16 cellular contexts compared by ENCODE assay signal in genomic region chr22:32119568-32120235, GRCh38. TPM values are rescaled to one million over a fixed set of nuclear protein-coding genes. Genes with fewer than 3 reads are reported as not detected.
A peak's percentile ranks its signal among the peaks of the same experiment; 100 is the strongest.
DNase-seq lines count a peak whose midpoint lies in the region; ATAC-seq, FAIRE-seq and TF ChIP-seq lines count a peak whose summit lies in the region.
"Had no signal": no experiment of that assay in that cellular context is flagged by ENCODE, and none has a peak within 500 bp of the region (broad histone marks: within the 10 kb centered on the region; RNA-seq: fewer than 3 reads in every experiment).

No MANE protein-coding gene starts in this region.

- 67 to 84% (median 68%) methylated on average over 15 of the region's 15 CpGs for WGBS in small intestine, 3 donors

- no peaks in the 10 kb centered on the region for H3K36me3 Mint-ChIP-seq in HFFc6 (ENCODE audit: low read depth)
- no peaks in the 10 kb centered on the region for H3K36me3 Mint-ChIP-seq in activated CD8-positive, alpha-beta memory T cell treated with anti-CD3 and anti-CD28 coated beads, Interleukin-2, amount 10 ng/mL, durations not matched to agents 7 days and 5 days

- H3K27me3 Mint-ChIP-seq in HFFc6 (ENCODE audit: insufficient read depth): peaks cover 13% of the 10 kb centered on the region
- H3K27me3 Mint-ChIP-seq in activated CD8-positive, alpha-beta memory T cell treated with anti-CD3 and anti-CD28 coated beads, Interleukin-2, amount 10 ng/mL, durations not matched to agents 7 days and 5 days: peaks cover 17% of the 10 kb centered on the region

- CTCF ChIA-PET in activated CD8-positive, alpha-beta memory T cell treated with anti-CD3 and anti-CD28 coated beads, Interleukin-2, amount 10 ng/mL, durations not matched to agents 7 days and 5 days (lab: Charles Lee): no interaction called here

- no peaks in the 10 kb centered on the region for H3K4me1 ChIP-seq in small intestine (ENCODE audit: control insufficient read depth in 2 of 2, insufficient read depth in 1 of 2, low read depth in 1 of 2, low read length in 1 of 2)

- no peak for ATAC-seq in activated CD8-positive, alpha-beta memory T cell treated with anti-CD3 and anti-CD28 coated beads, Interleukin-2, amount 10 ng/mL, durations not matched to agents 7 days and 5 days
- ATAC-seq in GM21515 (IDR thresholded peaks at IDR 0.05; ENCODE audit: unreplicated experiment): no peak
- ATAC-seq: GM12878 had no signal

- DNase-seq in HFFc6 (no peak), coronary artery (ENCODE audit: low spot score) (peak; percentile 57), small intestine (peak; percentile 58), EL (no peak)
- no peak for DNase-seq in activated CD8-positive, alpha-beta memory T cell treated with anti-CD3 and anti-CD28 coated beads, Interleukin-2, amount 10 ng/mL, durations not matched to agents 7 days and 5 days
- DNase-seq: DMS153, KBM-7, NCI-H1105, NCI-H1694 treated with DMSO at 0.1 percent for 48 hours, NCI-H345, SW 1271 had no signal

- TF ChIP-seq CTCF in GM12873 (IDR thresholded peaks at IDR 0.05; ENCODE audit: insufficient read depth, low read depth, low read length, missing control alignments) (peak; percentile 5), HFFc6 (IDR thresholded peaks at IDR 0.05) (0 out of 2 replicates have a peak, but pooled peaks have one; percentile 9), coronary artery (IDR thresholded peaks at IDR 0.05) (no peak)

- no peaks in the 10 kb centered on the region for H3K9me3 ChIP-seq in small intestine (ENCODE audit: control insufficient read depth, low read depth)

- H3K9me3 Mint-ChIP-seq in HFFc6: no peaks in the 10 kb centered on the region
- H3K9me3 Mint-ChIP-seq in activated CD8-positive, alpha-beta memory T cell treated with anti-CD3 and anti-CD28 coated beads, Interleukin-2, amount 10 ng/mL, durations not matched to agents 7 days and 5 days (ENCODE audit: low read depth): no peaks in the 10 kb centered on the region

- H3K27ac ChIP-seq in coronary artery: no peak overlapping the region
- peak overlapping the region in 1 of 2 donors; percentile 68 for H3K27ac ChIP-seq in small intestine (ENCODE audit: low read depth in 1 of 2, low read length in 1 of 2)
- H3K27ac ChIP-seq: C4-2B had no signal

- peaks cover 0 to 5% of the 10 kb centered on the region in 2 donors for H3K36me3 ChIP-seq in small intestine (ENCODE audit: control insufficient read depth in 2 of 2, insufficient read depth in 2 of 2, low read length in 2 of 2)

- no peaks in the 10 kb centered on the region for H3K27me3 ChIP-seq in small intestine (ENCODE audit: control insufficient read depth in 2 of 2, insufficient read depth in 2 of 2, low read length in 2 of 2)

- no peak overlapping the region for H3K4me3 ChIP-seq in coronary artery
- H3K4me3 ChIP-seq in small intestine (ENCODE audit: low read depth in 1 of 2, low read length in 2 of 2): no peak overlapping the region
- H3K4me3 ChIP-seq: GM12878 had no signal

- FAIRE-seq in small intestine (lab: Jason Lieb, UNC): no peak
- FAIRE-seq: GM12878 had no signal

- H3K4me3 Mint-ChIP-seq in HFFc6: no peak overlapping the region
- H3K4me3 Mint-ChIP-seq in activated CD8-positive, alpha-beta memory T cell treated with anti-CD3 and anti-CD28 coated beads, Interleukin-2, amount 10 ng/mL, durations not matched to agents 7 days and 5 days: no peak overlapping the region

- H3K4me1 Mint-ChIP-seq in HFFc6 (ENCODE audit: low read depth): no peaks in the 10 kb centered on the region
- H3K4me1 Mint-ChIP-seq in activated CD8-positive, alpha-beta memory T cell treated with anti-CD3 and anti-CD28 coated beads, Interleukin-2, amount 10 ng/mL, durations not matched to agents 7 days and 5 days: no peaks in the 10 kb centered on the region

- H3K27ac Mint-ChIP-seq in HFFc6: no peak overlapping the region
- H3K27ac Mint-ChIP-seq in activated CD8-positive, alpha-beta memory T cell treated with anti-CD3 and anti-CD28 coated beads, Interleukin-2, amount 10 ng/mL, durations not matched to agents 7 days and 5 days: no peak overlapping the region

RNA-seq across cellular contexts. Expression of gene C22orf42, which starts 39.4 kb away (rescaled TPM):
- total RNA-seq in HFFc6 (2021; fragmentation: NEBNext Ultra II Directional; extraction: Animal tissue kit (Norgen Biotek cat#: 25700)): not detected
- polyA plus RNA-seq in small intestine: under 1 TPM in 1 of 3 donors, not detected in 2; 0.09 TPM
- not detected for total RNA-seq in activated CD8-positive, alpha-beta memory T cell treated with anti-CD3 and anti-CD28 coated beads, Interleukin-2, amount 10 ng/mL, durations not matched to agents 7 days and 5 days
- total RNA-seq: GM12878, M059J had no signal
- polyA plus RNA-seq: GM12878 had no signal

Comparison
In these comparisons a context has a peak if more than half of its experiments do, and no peak if none do; other contexts are left out.
1. DNase-seq: peak in coronary artery (single experiment) and small intestine (single experiment); none in HFFc6 (single experiment), activated CD8-positive, alpha-beta memory T cell treated with anti-CD3 and anti-CD28 coated beads, Interleukin-2, amount 10 ng/mL, durations not matched to agents 7 days and 5 days (single experiment) and EL (single experiment).